12 cellular contexts compared by ENCODE assay signal in genomic region chr17:1137465-1137894, GRCh38. TPM values are rescaled to one million over a fixed set of nuclear protein-coding genes. Genes with fewer than 3 reads are reported as not detected.
A peak's percentile ranks its signal among the peaks of the same experiment; 100 is the strongest.
DNase-seq lines count a peak whose midpoint lies in the region; ATAC-seq and TF ChIP-seq lines count a peak whose summit lies in the region.
"Had no signal": no experiment of that assay in that cellular context is flagged by ENCODE, and none has a peak within 500 bp of the region (broad histone marks: within the 10 kb centered on the region; RNA-seq: fewer than 3 reads in every experiment).

No MANE protein-coding gene starts in this region.

- H3K27ac Mint-ChIP-seq in activated naive CD8-positive, alpha-beta T cell treated with anti-CD3 and anti-CD28 coated beads for 36 hours, result no peak overlapping the region
- H3K27ac Mint-ChIP-seq in naive thymus-derived CD4-positive, alpha-beta T cell, result no peak overlapping the region

- peak overlapping the region; percentile 1 for H3K4me3 Mint-ChIP-seq in activated naive CD8-positive, alpha-beta T cell treated with anti-CD3 and anti-CD28 coated beads for 36 hours
- peak overlapping the region in 5 of 10 donors; percentile 16 to 40 (median 33) for H3K4me3 Mint-ChIP-seq in naive thymus-derived CD4-positive, alpha-beta T cell
- H3K4me3 Mint-ChIP-seq: H9 had no signal

- H3K4me1 Mint-ChIP-seq in activated naive CD8-positive, alpha-beta T cell treated with anti-CD3 and anti-CD28 coated beads for 36 hours, result no peaks in the 10 kb centered on the region
- H3K4me1 Mint-ChIP-seq in naive thymus-derived CD4-positive, alpha-beta T cell, result peaks cover 0 to 1% (median 0%) of the 10 kb centered on the region in 7 donors

- no peaks in the 10 kb centered on the region for H3K9me3 ChIP-seq in naive thymus-derived CD4-positive, alpha-beta T cell (ENCODE audit: control insufficient read depth in 2 of 3, low read length in 3 of 3)
- no peaks in the 10 kb centered on the region for H3K9me3 ChIP-seq in breast epithelium
- H3K9me3 ChIP-seq: SJSA1 had no signal

- no peak for TF ChIP-seq CTCF in breast epithelium (IDR thresholded peaks at IDR 0.05)

- POLR2A ChIA-PET in naive thymus-derived CD4-positive, alpha-beta T cell (lab: Charles Lee), result no interaction called here

- no peaks in the 10 kb centered on the region for H3K9me3 Mint-ChIP-seq in activated naive CD8-positive, alpha-beta T cell treated with anti-CD3 and anti-CD28 coated beads for 36 hours
- H3K9me3 Mint-ChIP-seq in naive thymus-derived CD4-positive, alpha-beta T cell, result no peaks in the 10 kb centered on the region
- H3K9me3 Mint-ChIP-seq: H9 had no signal

- no peaks in the 10 kb centered on the region for H3K4me1 ChIP-seq in naive thymus-derived CD4-positive, alpha-beta T cell (ENCODE audit: control insufficient read depth in 2 of 2, insufficient read depth in 2 of 2, low read length in 2 of 2)
- H3K4me1 ChIP-seq in breast epithelium, result no peaks in the 10 kb centered on the region

- CTCF ChIA-PET in naive thymus-derived CD4-positive, alpha-beta T cell (lab: Charles Lee), result no interaction called here

- H3K36me3 ChIP-seq in naive thymus-derived CD4-positive, alpha-beta T cell (ENCODE audit: control insufficient read depth in 2 of 3, insufficient read depth in 3 of 3, low read length in 3 of 3), result no peaks in the 10 kb centered on the region
- no peaks in the 10 kb centered on the region for H3K36me3 ChIP-seq in breast epithelium
- H3K36me3 ChIP-seq: brain microvascular endothelial cell, SJSA1 had no signal

- H3K27ac ChIP-seq in naive thymus-derived CD4-positive, alpha-beta T cell (ENCODE audit: low read depth, low read length), result no peak overlapping the region
- H3K27ac ChIP-seq in breast epithelium, result no peak overlapping the region
- H3K27ac ChIP-seq: brain microvascular endothelial cell, SJSA1 had no signal

- intact Hi-C loops in naive thymus-derived CD4-positive, alpha-beta T cell (cut with micrococcal nuclease), result no loop called here
- intact Hi-C loops in breast epithelium (cut with DNase I; ENCODE audit: low total_unique reads), result no loop called here

- H3K27me3 Mint-ChIP-seq in activated naive CD8-positive, alpha-beta T cell treated with anti-CD3 and anti-CD28 coated beads for 36 hours, result no peaks in the 10 kb centered on the region
- H3K27me3 Mint-ChIP-seq in naive thymus-derived CD4-positive, alpha-beta T cell, result no peaks in the 10 kb centered on the region

- DNase-seq in COLO668 (lab: John Stamatoyannopoulos, UW; ENCODE audit: unreplicated experiment), result peak; percentile 26
- peak; percentile 61 for DNase-seq in NCI-H1092 treated with DMSO at 0.1 percent for 48 hours (lab: John Stamatoyannopoulos, UW)
- no peak for DNase-seq in activated naive CD8-positive, alpha-beta T cell treated with anti-CD3 and anti-CD28 coated beads for 36 hours
- peak in 5 of 9 donors; percentile 13 to 51 (median 16) for DNase-seq in naive thymus-derived CD4-positive, alpha-beta T cell
- DNase-seq in breast epithelium (ENCODE audit: low spot score in 2 of 2), result no peak
- DNase-seq in stimulated activated CD4-positive, alpha-beta T cell treated with anti-CD3 and anti-CD28 coated beads, Interleukin-4, amount 100 ng/mL, for 24 hours, result no peak
- no peak for DNase-seq in NCI-H446 (lab: John Stamatoyannopoulos, UW)
- DNase-seq: brain microvascular endothelial cell, H9, NCI-H1436 treated with DMSO at 0.1 percent for 48 hours had no signal

- TF ChIP-seq POLR2A in breast epithelium (IDR thresholded peaks at IDR 0.05), result no peak

- no peaks in the 10 kb centered on the region for H3K36me3 Mint-ChIP-seq in activated naive CD8-positive, alpha-beta T cell treated with anti-CD3 and anti-CD28 coated beads for 36 hours
- H3K36me3 Mint-ChIP-seq in naive thymus-derived CD4-positive, alpha-beta T cell, result no peaks in the 10 kb centered on the region

- H3K4me3 ChIP-seq in naive thymus-derived CD4-positive, alpha-beta T cell (ENCODE audit: low read length), result no peak overlapping the region
- no peak overlapping the region for H3K4me3 ChIP-seq in breast epithelium
- H3K4me3 ChIP-seq: SJSA1 had no signal

- H3K27me3 ChIP-seq in naive thymus-derived CD4-positive, alpha-beta T cell (ENCODE audit: control insufficient read depth in 2 of 2, insufficient read depth in 2 of 2, low read length in 2 of 2), result no peaks in the 10 kb centered on the region
- no peaks in the 10 kb centered on the region for H3K27me3 ChIP-seq in breast epithelium
- H3K27me3 ChIP-seq: brain microvascular endothelial cell, SJSA1 had no signal

- peak; percentile 66 for ATAC-seq in naive thymus-derived CD4-positive, alpha-beta T cell
- no peak for ATAC-seq in HG02759 (IDR thresholded peaks at IDR 0.05; ENCODE audit: unreplicated experiment)

RNA-seq across cellular contexts. Expression of gene ABR, which starts 42.3 kb away (rescaled TPM):
- 10 to 100 TPM; 31.6 to 35.1 TPM for total RNA-seq in activated naive CD8-positive, alpha-beta T cell treated with anti-CD3 and anti-CD28 coated beads for 36 hours
- total RNA-seq in naive thymus-derived CD4-positive, alpha-beta T cell, result 100 to 1,000 TPM in 4 of 5 experiments, 10 to 100 TPM in 1; 85.3 to 152 (median 140) TPM
- polyA plus RNA-seq in naive thymus-derived CD4-positive, alpha-beta T cell, result 10 to 100 TPM; 13.1 to 24.4 TPM
- 10 to 100 TPM; 63.5 to 77.0 (median 75.0) TPM for total RNA-seq in breast epithelium

Comparison
In these comparisons a context has a peak if more than half of its experiments do, and no peak if none do; other contexts are left out.
1. DNase-seq: peak in COLO668 (single experiment), NCI-H1092 treated with DMSO at 0.1 percent for 48 hours (single experiment) and naive thymus-derived CD4-positive, alpha-beta T cell (5 of 9); none in activated naive CD8-positive, alpha-beta T cell treated with anti-CD3 and anti-CD28 coated beads for 36 hours (single experiment), breast epithelium (0 of 2), stimulated activated CD4-positive, alpha-beta T cell treated with anti-CD3 and anti-CD28 coated beads, Interleukin-4, amount 100 ng/mL, for 24 hours (single experiment) and NCI-H446 (0 of 2).